In the genomic region with DNA sequence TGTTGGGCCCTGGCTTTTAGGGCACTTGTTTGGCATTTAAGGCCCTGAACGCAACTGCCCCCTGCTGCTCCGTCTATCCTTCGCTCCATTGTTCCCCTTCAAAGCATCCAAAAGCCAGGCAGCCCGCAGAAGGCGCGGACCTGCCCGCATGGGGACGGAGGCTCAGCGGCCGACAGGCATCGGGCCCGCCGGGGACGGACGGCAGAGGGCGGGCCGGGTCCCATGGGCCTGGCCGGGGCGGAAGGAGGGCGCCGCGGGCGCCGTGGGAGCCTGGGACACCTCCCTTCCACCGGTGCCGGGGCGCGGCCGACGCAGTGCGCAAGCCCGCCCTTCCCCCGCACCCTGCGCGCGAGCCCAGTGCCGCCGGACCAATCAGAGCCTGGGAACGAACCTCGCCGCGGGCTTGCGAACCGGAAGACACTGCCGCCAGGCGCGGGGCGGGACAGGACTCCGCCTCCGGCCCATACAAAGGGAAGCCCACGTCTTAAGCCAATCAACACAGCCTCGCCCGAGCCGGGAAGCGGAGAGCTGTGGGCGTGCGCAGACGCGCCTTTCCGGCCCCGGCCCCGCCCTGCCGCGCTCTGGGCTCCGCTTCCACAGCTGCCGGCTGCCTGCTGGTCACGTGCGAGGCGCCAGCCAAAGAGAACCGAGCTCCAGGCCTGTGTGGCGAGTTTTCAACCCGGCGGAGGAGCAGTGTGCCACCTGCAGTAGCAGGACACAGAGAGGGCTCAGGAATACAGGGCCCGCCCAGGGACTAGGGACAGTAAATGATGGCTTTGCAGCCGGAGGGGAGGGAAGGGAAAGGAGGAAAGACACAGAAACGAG, we compare ENCODE assay signal across 8 cellular contexts. TPM values are rescaled to one million over a fixed set of nuclear protein-coding genes. Genes with fewer than 3 reads are reported as not detected.
A peak's percentile ranks its signal among the peaks of the same experiment; 100 is the strongest.
DNase-seq lines count a peak whose midpoint lies in the region; ATAC-seq and TF ChIP-seq lines count a peak whose summit lies in the region.

No MANE protein-coding gene starts in this region.

- H4K20me1 ChIP-seq in MM.1S (ENCODE audit: insufficient read depth, low read length) (no peaks in the 10 kb centered on the region), neural cell (ENCODE audit: insufficient read depth) (no peaks in the 10 kb centered on the region)

- TF ChIP-seq EP300 in neural cell (conservative IDR thresholded peaks at IDR 0.05; ENCODE audit: poor library complexity, severe bottlenecking): peak; percentile 40

- TF ChIP-seq RAD21 in neural cell (conservative IDR thresholded peaks at IDR 0.05): peak; percentile 42

- peak; percentile 73 for ATAC-seq in stimulated activated naive CD8-positive, alpha-beta T cell treated with anti-CD3 and anti-CD28 coated beads, Interleukin-15, amount 100 ng/mL, for 72 hours

- peak overlapping the region; percentile 86 to 91 for H3K4me3 Mint-ChIP-seq in stimulated activated naive CD8-positive, alpha-beta T cell treated with anti-CD3 and anti-CD28 coated beads, Interleukin-15, amount 100 ng/mL, for 72 hours

- peaks cover 38% of the 10 kb centered on the region for H3F3A ChIP-seq in MM.1S (ENCODE audit: insufficient read depth, low read length)
- H3F3A ChIP-seq in neural cell (ENCODE audit: insufficient read depth, low read length, poor library complexity, severe bottlenecking): no peaks in the 10 kb centered on the region

- H3K9me3 ChIP-seq in MM.1S (replicated peaks; ENCODE audit: insufficient read depth, low read length) (no peaks in the 10 kb centered on the region), neural cell (ENCODE audit: low read length) (no peaks in the 10 kb centered on the region)

- peak overlapping the region; percentile 91 for H3K9ac ChIP-seq in MM.1S (ENCODE audit: low read length)
- H3K9ac ChIP-seq in neural cell (ENCODE audit: low read length): peak overlapping the region; percentile 92

- no peak for TF ChIP-seq CTCF in MM.1S (IDR thresholded peaks at IDR 0.05; ENCODE audit: low read length)
- no peak for TF ChIP-seq CTCF in fibroblast of villous mesenchyme (IDR thresholded peaks at IDR 0.05; ENCODE audit: insufficient read depth, low read depth, low read length)
- TF ChIP-seq CTCF in neural cell (IDR thresholded peaks at IDR 0.05; ENCODE audit: poor library complexity, severe bottlenecking): peak; percentile 26

- no peaks in the 10 kb centered on the region for H3K27me3 Mint-ChIP-seq in stimulated activated naive CD8-positive, alpha-beta T cell treated with anti-CD3 and anti-CD28 coated beads, Interleukin-15, amount 100 ng/mL, for 72 hours

- H2AFZ ChIP-seq in MM.1S (ENCODE audit: low read length) (no peak overlapping the region), neural cell (ENCODE audit: low read depth, low read length) (no peak overlapping the region)

- H3K4me1 Mint-ChIP-seq in stimulated activated naive CD8-positive, alpha-beta T cell treated with anti-CD3 and anti-CD28 coated beads, Interleukin-15, amount 100 ng/mL, for 72 hours: peaks cover 62% of the 10 kb centered on the region

- H3K27ac ChIP-seq in MM.1S (ENCODE audit: low read length) (peak overlapping the region; percentile 98), neural cell (ENCODE audit: low read length) (peak overlapping the region; percentile 94)

- H3K27ac Mint-ChIP-seq in stimulated activated naive CD8-positive, alpha-beta T cell treated with anti-CD3 and anti-CD28 coated beads, Interleukin-15, amount 100 ng/mL, for 72 hours: peak overlapping the region; percentile 96 to 99

- H3K36me3 ChIP-seq in MM.1S (replicated peaks; ENCODE audit: insufficient read depth, low read length) (no peaks in the 10 kb centered on the region), neural cell (ENCODE audit: insufficient read depth, low read length) (no peaks in the 10 kb centered on the region)

- H3K27me3 ChIP-seq in MM.1S (replicated peaks; ENCODE audit: insufficient read depth, low read length) (no peaks in the 10 kb centered on the region), neural cell (ENCODE audit: insufficient read depth, low read depth, low read length) (no peaks in the 10 kb centered on the region)

- H3K9me3 Mint-ChIP-seq in stimulated activated naive CD8-positive, alpha-beta T cell treated with anti-CD3 and anti-CD28 coated beads, Interleukin-15, amount 100 ng/mL, for 72 hours: no peaks in the 10 kb centered on the region

- H3K9me2 ChIP-seq in MM.1S (replicated peaks; ENCODE audit: insufficient read depth, low read length) (no peaks in the 10 kb centered on the region), neural cell (ENCODE audit: insufficient read depth, low read length) (no peaks in the 10 kb centered on the region)

- peaks cover 11% of the 10 kb centered on the region; the same call in 1 of the 2 replicates for H3K4me1 ChIP-seq in MM.1S (ENCODE audit: low read length)

- DNase-seq in GDM1 (lab: John Stamatoyannopoulos, UW): peak; percentile 97
- peak; percentile 96 for DNase-seq in HCEC 1CT
- DNase-seq in MM.1S: peak; percentile 96
- peak; percentile 85 for DNase-seq in SHP77 treated with DMSO at 0.1 percent for 48 hours (lab: John Stamatoyannopoulos, UW)
- DNase-seq in activated gamma-delta T cell treated with Interleukin-2 at 50 U/mL for 16 hours: peak; percentile 94
- peak; percentile 98 for DNase-seq in fibroblast of villous mesenchyme (ENCODE audit: low read depth)
- peak; percentile 91 to 96 for DNase-seq in stimulated activated naive CD8-positive, alpha-beta T cell treated with anti-CD3 and anti-CD28 coated beads, Interleukin-15, amount 100 ng/mL, for 72 hours

- H3K4me2 ChIP-seq in MM.1S (ENCODE audit: low read depth, low read length) (peak overlapping the region; percentile 73), neural cell (ENCODE audit: low read length) (peak overlapping the region; percentile 80)

- H3K4me3 ChIP-seq in MM.1S (ENCODE audit: low read length) (peak overlapping the region; percentile 78), fibroblast of villous mesenchyme (ENCODE audit: low read depth, low read length) (peak overlapping the region; percentile 66), neural cell (ENCODE audit: low read length) (peak overlapping the region; percentile 71)

- H3K79me2 ChIP-seq in MM.1S (ENCODE audit: low read length) (peaks cover 52% of the 10 kb centered on the region), neural cell (replicated peaks; ENCODE audit: insufficient read depth, low read length) (no peaks in the 10 kb centered on the region)

TF ChIP-seq in neural cell, 6 proteins besides CTCF, POLR2A, EP300 and RAD21:
- TF ChIP-seq SMC3 (conservative IDR thresholded peaks at IDR 0.05; ENCODE audit: poor library complexity) (peak; percentile 63), MXI1 (conservative IDR thresholded peaks at IDR 0.05; ENCODE audit: poor library complexity, severe bottlenecking) (peak; percentile 70), EZH2 (IDR thresholded peaks at IDR 0.05; ENCODE audit: borderline replicate concordance, insufficient read depth, low read length, poor library complexity, severe bottlenecking) (no peak), TAF1 (IDR thresholded peaks at IDR 0.05; ENCODE audit: low read depth) (peak; percentile 31), POLR2AphosphoS5 (IDR thresholded peaks at IDR 0.05) (peak; percentile 64)
- TF ChIP-seq, protein P1, sequence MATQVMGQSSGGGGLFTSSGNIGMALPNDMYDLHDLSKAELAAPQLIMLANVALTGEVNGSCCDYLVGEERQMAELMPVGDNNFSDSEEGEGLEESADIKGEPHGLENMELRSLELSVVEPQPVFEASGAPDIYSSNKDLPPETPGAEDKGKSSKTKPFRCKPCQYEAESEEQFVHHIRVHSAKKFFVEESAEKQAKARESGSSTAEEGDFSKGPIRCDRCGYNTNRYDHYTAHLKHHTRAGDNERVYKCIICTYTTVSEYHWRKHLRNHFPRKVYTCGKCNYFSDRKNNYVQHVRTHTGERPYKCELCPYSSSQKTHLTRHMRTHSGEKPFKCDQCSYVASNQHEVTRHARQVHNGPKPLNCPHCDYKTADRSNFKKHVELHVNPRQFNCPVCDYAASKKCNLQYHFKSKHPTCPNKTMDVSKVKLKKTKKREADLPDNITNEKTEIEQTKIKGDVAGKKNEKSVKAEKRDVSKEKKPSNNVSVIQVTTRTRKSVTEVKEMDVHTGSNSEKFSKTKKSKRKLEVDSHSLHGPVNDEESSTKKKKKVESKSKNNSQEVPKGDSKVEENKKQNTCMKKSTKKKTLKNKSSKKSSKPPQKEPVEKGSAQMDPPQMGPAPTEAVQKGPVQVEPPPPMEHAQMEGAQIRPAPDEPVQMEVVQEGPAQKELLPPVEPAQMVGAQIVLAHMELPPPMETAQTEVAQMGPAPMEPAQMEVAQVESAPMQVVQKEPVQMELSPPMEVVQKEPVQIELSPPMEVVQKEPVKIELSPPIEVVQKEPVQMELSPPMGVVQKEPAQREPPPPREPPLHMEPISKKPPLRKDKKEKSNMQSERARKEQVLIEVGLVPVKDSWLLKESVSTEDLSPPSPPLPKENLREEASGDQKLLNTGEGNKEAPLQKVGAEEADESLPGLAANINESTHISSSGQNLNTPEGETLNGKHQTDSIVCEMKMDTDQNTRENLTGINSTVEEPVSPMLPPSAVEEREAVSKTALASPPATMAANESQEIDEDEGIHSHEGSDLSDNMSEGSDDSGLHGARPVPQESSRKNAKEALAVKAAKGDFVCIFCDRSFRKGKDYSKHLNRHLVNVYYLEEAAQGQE (IDR thresholded peaks at IDR 0.05; ENCODE audit: borderline replicate concordance): peak; percentile 40

RNA-seq across cellular contexts. Expression of a gene that starts 2.1 kb away (rescaled TPM):
- total RNA-seq in fibroblast of villous mesenchyme: 3.0 and 5.2 TPM in 2 replicates
- 11.2 and 12.1 TPM in 2 replicates for polyA plus RNA-seq in neural cell
- 2.9 and 5.3 TPM in 2 replicates for polyA minus RNA-seq in neural cell

RNA-seq across cellular contexts. Expression of a gene that starts 6.7 kb away (rescaled TPM):
- 59.9 and 62.2 TPM in 2 replicates for total RNA-seq in fibroblast of villous mesenchyme
- 117 and 159 TPM in 2 replicates for polyA plus RNA-seq in neural cell
- polyA minus RNA-seq in neural cell: 35.5 and 40.4 TPM in 2 replicates

RNA-seq across cellular contexts. Expression of a gene that starts 16.3 kb away (rescaled TPM):
- 4.3 and 12.6 TPM in 2 replicates for total RNA-seq in fibroblast of villous mesenchyme
- 0.89 and 2.5 TPM in 2 replicates for polyA plus RNA-seq in neural cell
- polyA minus RNA-seq in neural cell: 1.2 and 2.4 TPM in 2 replicates

RNA-seq across cellular contexts. Expression of a gene that starts 23.7 kb away (rescaled TPM):
- under 0.01 TPM in 1 of 2 replicates, not detected in the other for total RNA-seq in fibroblast of villous mesenchyme
- not detected in 2 replicates for polyA plus RNA-seq in neural cell
- not detected in 2 replicates for polyA minus RNA-seq in neural cell

RNA-seq across cellular contexts. Expression of a gene that starts 42.2 kb away (rescaled TPM):
- total RNA-seq in fibroblast of villous mesenchyme: 16.4 and 54.4 TPM in 2 replicates
- polyA plus RNA-seq in neural cell: 88.0 and 119 TPM in 2 replicates
- polyA minus RNA-seq in neural cell: 186 and 191 TPM in 2 replicates

Comparison
In these comparisons a context has a peak if more than half of its experiments do, and no peak if none do; other contexts are left out.
1. Peak in every context shown above with its lines: DNase-seq, ATAC-seq, H3K4me3 ChIP-seq and H3K27ac ChIP-seq.